8 cellular contexts compared by ENCODE assay signal in the genomic region with DNA sequence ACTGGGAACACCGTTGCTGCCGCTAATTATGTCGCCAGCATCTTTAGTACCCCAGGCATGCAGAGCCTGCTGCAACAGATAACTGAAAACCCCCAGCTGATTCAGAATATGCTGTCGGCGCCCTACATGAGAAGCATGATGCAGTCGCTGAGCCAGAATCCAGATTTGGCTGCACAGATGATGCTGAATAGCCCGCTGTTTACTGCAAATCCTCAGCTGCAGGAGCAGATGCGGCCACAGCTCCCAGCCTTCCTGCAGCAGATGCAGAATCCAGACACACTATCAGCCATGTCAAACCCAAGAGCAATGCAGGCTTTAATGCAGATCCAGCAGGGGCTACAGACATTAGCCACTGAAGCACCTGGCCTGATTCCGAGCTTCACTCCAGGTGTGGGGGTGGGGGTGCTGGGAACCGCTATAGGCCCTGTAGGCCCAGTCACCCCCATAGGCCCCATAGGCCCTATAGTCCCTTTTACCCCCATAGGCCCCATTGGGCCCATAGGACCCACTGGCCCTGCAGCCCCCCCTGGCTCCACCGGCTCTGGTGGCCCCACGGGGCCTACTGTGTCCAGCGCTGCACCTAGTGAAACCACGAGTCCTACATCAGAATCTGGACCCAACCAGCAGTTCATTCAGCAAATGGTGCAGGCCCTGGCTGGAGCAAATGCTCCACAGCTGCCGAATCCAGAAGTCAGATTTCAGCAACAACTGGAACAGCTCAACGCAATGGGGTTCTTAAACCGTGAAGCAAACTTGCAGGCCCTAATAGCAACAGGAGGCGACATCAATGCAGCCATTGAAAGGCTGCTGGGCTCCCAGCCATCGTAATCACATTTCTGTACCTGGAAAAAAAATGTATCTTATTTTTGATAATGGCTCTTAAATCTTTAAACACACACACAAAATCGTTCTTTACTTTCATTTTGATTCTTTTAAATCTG. TPM values are rescaled to one million over a fixed set of nuclear protein-coding genes. Genes with fewer than 3 reads are reported as not detected.
DNase-seq lines count a peak whose midpoint lies in the region; ATAC-seq, FAIRE-seq and TF ChIP-seq lines count a peak whose summit lies in the region.

No MANE protein-coding gene starts in this region.

- peak; percentile 45 for DNase-seq in activated naive CD4-positive, alpha-beta T cell treated with anti-CD3 and anti-CD28 coated beads for 36 hours
- no peak for DNase-seq in activated naive CD4-positive, alpha-beta T cell treated with anti-CD3 and anti-CD28 coated beads, Interleukin-2, amount 50 U/mL, for 16 hours
- DNase-seq in esophagus squamous epithelium (lab: John Stamatoyannopoulos, UW) (no peak), pancreas (peak in 1 of 6 donors; percentile 38), left lobe of liver (ENCODE audit: low spot score) (no peak)

- H3K9me3 Mint-ChIP-seq in activated naive CD4-positive, alpha-beta T cell treated with anti-CD3 and anti-CD28 coated beads for 36 hours: no peaks in the 10 kb centered on the region

- intact Hi-C loops in activated naive CD4-positive, alpha-beta T cell treated with anti-CD3 and anti-CD28 coated beads for 36 hours (cut with micrococcal nuclease): loop anchor here (1.0 to 10.0 kb wide), 10 partner anchors 166 to 1027 kb away; partner anchors contain the start of genes FAAH2, RRAGB and ZXDB
- intact Hi-C loops in esophagus squamous epithelium (cut with DNase I) (no loop called here), pancreas (cut with DNase I) (no loop called here)

- CTCF ChIA-PET in activated naive CD4-positive, alpha-beta T cell treated with anti-CD3 and anti-CD28 coated beads for 36 hours (lab: Charles Lee): interaction anchor here (1.1 kb wide), 1 partner anchor 32 kb away, joined by 4 read pairs; no protein-coding TSS in a partner anchor

- H3K27me3 ChIP-seq in esophagus squamous epithelium (no peaks in the 10 kb centered on the region), pancreas (peaks cover 0 to 14% (median 0%) of the 10 kb centered on the region in 4 donors)

- no peaks in the 10 kb centered on the region for H3K9me3 ChIP-seq in esophagus squamous epithelium
- H3K9me3 ChIP-seq in pancreas: no peaks in the 10 kb centered on the region

- H3K4me1 ChIP-seq in esophagus squamous epithelium: peaks cover 0 to 57% (median 6%) of the 10 kb centered on the region in 3 donors
- peaks cover 0 to 5% (median 0%) of the 10 kb centered on the region in 3 donors for H3K4me1 ChIP-seq in pancreas

- TF ChIP-seq CTCF in esophagus squamous epithelium (IDR thresholded peaks at IDR 0.05) (no peak), pancreas (IDR thresholded peaks at IDR 0.05) (no peak)

- ATAC-seq in SK-N-SH treated with all-trans-retinoic acid at 6 μM for 48 hours: peak; percentile 3; the same call in 1 of the 3 replicates
- no peak for ATAC-seq in pancreas
- ATAC-seq in GM21423 (IDR thresholded peaks at IDR 0.05; ENCODE audit: unreplicated experiment): no peak
- ATAC-seq in HG02938 (IDR thresholded peaks at IDR 0.05; ENCODE audit: unreplicated experiment): no peak
- ATAC-seq in left lobe of liver: no peak

- H3K27ac ChIP-seq in esophagus squamous epithelium (peak overlapping the region; percentile 91 to 95 (median 95)), pancreas (no peak overlapping the region)

- no peak for TF ChIP-seq POLR2A in esophagus squamous epithelium (IDR thresholded peaks at IDR 0.05)

- no peaks in the 10 kb centered on the region for H3K27me3 Mint-ChIP-seq in activated naive CD4-positive, alpha-beta T cell treated with anti-CD3 and anti-CD28 coated beads for 36 hours (ENCODE audit: low read depth)

- FAIRE-seq in pancreas (lab: Jason Lieb, UNC): no peak

- peaks cover 16% of the 10 kb centered on the region for H3K4me1 Mint-ChIP-seq in activated naive CD4-positive, alpha-beta T cell treated with anti-CD3 and anti-CD28 coated beads for 36 hours (ENCODE audit: low read depth)

- 5 to 35% methylated on average over 8 to 14 of the region's 20 CpGs for WGBS in esophagus squamous epithelium, 2 donors
- WGBS in pancreas, 2 donors: 4 to 43% methylated on average over 20 of the region's 20 CpGs

- H3K27ac Mint-ChIP-seq in activated naive CD4-positive, alpha-beta T cell treated with anti-CD3 and anti-CD28 coated beads for 36 hours: peak overlapping the region; percentile 100

- H3K36me3 ChIP-seq in esophagus squamous epithelium: no peaks in the 10 kb centered on the region
- H3K36me3 ChIP-seq in pancreas: no peaks in the 10 kb centered on the region

- H3K36me3 Mint-ChIP-seq in activated naive CD4-positive, alpha-beta T cell treated with anti-CD3 and anti-CD28 coated beads for 36 hours (ENCODE audit: low read depth): peaks cover 47% of the 10 kb centered on the region

- peak overlapping the region; percentile 57 to 75 (median 63) for H3K4me3 ChIP-seq in esophagus squamous epithelium
- peak overlapping the region; percentile 21 to 59 (median 51) for H3K4me3 ChIP-seq in pancreas

- peak overlapping the region; percentile 91 for H3K4me3 Mint-ChIP-seq in activated naive CD4-positive, alpha-beta T cell treated with anti-CD3 and anti-CD28 coated beads for 36 hours

TF ChIP-seq in SK-N-SH treated with all-trans-retinoic acid at 6 μM for 48 hours, 23 proteins besides CTCF, POLR2A, EP300 and RAD21:
- TF ChIP-seq PATZ1 (CRISPR knock-in tag; IDR thresholded peaks at IDR 0.05; ENCODE audit: borderline replicate concordance): no peak

RNA-seq across cellular contexts. Expression of gene UBQLN2, which starts 1.8 kb away (rescaled TPM):
- 10 to 100 TPM; 67.2 to 67.3 TPM for total RNA-seq in activated naive CD4-positive, alpha-beta T cell treated with anti-CD3 and anti-CD28 coated beads for 36 hours
- total RNA-seq in esophagus squamous epithelium (10 to 100 TPM; 24.2 to 43.7 (median 34.4) TPM), pancreas (10 to 100 TPM in 2 of 6 donors, 1 to 10 TPM in 4; 5.7 to 16.3 (median 6.9) TPM), left lobe of liver (11.6 TPM)
- 1 to 10 TPM; 3.7 to 9.8 TPM for polyA plus RNA-seq in pancreas

Comparison
In these comparisons a context has a peak if more than half of its experiments do, and no peak if none do; other contexts are left out.
1. H3K27ac ChIP-seq: peak in esophagus squamous epithelium (4 of 4); none in pancreas (0 of 4).